ENCODE assay signal across 1 cellular context in genomic region chr7:27424749-27425148, GRCh38.
TF ChIP-seq lines count a peak whose summit lies in the region.

No MANE protein-coding gene starts in this region.

TF ChIP-seq in HEK293, 187 proteins besides CTCF, POLR2A, EP300 and RAD21 (continued from another document):
- TF ChIP-seq PRDM6 (tag by site-specific recombination; IDR thresholded peaks at IDR 0.05) (no peak), WT1 (tag by site-specific recombination; IDR thresholded peaks at IDR 0.05) (peak; percentile 44; the same call in 1 of the 2 replicates), ZNF280D (tag by site-specific recombination; IDR thresholded peaks at IDR 0.05) (no peak), SP2 (tag by site-specific recombination; IDR thresholded peaks at IDR 0.05) (no peak), ZNF654 (tag by site-specific recombination; IDR thresholded peaks at IDR 0.05; ENCODE audit: low read depth) (no peak), MZF1 (tag by site-specific recombination; IDR thresholded peaks at IDR 0.05; ENCODE audit: borderline replicate concordance) (no peak), KLF1 (tag by site-specific recombination; IDR thresholded peaks at IDR 0.05) (peak; percentile 37; the same call in 1 of the 2 replicates), SP3 (tag by site-specific recombination; IDR thresholded peaks at IDR 0.05) (no peak), KLF16 (tag by site-specific recombination; IDR thresholded peaks at IDR 0.05) (0 out of 2 replicates have a peak, but pooled peaks have one; percentile 18)
